Comparison of ENCODE assay signal across 12 cellular contexts in the genomic region with DNA sequence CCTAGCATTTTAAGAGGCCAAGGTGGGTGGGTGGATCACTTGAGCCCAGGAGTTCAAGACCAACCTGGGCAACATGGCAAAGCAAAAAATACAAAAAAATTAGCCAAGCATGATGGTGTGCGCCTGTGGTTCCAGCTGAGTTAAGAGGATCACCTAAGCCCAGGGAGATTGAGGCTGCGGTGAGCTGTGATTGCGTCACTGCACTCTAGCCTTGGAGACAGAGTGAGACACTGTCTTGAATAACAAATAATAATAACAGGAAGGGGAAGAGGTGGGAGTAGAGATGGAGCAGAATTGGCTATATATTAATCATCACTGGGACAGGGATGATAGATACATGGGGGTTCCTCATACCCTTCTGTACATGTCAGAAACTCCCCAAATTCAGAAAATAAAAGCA. TPM values are rescaled to one million over a fixed set of nuclear protein-coding genes. Genes with fewer than 3 reads are reported as not detected.
DNase-seq lines count a peak whose midpoint lies in the region; ATAC-seq lines count a peak whose summit lies in the region.
"Had no signal": no experiment of that assay in that cellular context is flagged by ENCODE, and none has a peak within 500 bp of the region (broad histone marks: within the 10 kb centered on the region; RNA-seq: fewer than 3 reads in every experiment).

No MANE protein-coding gene starts in this region.

- H3K9me3 Mint-ChIP-seq in CD4-positive, alpha-beta memory T cell: peaks cover 0 to 2% (median 0%) of the 10 kb centered on the region in 8 donors
- no peaks in the 10 kb centered on the region for H3K9me3 Mint-ChIP-seq in activated naive CD8-positive, alpha-beta T cell treated with anti-CD3 and anti-CD28 coated beads, Interleukin-2, amount 50 U/mL, for 24 hours

- H4K8ac ChIP-seq in mesenchymal stem cell (ENCODE audit: low read length): no peak overlapping the region

- H3K18ac ChIP-seq in mesenchymal stem cell (ENCODE audit: low read depth in 1 of 2, low read length in 2 of 2): no peak overlapping the region

- H3K27ac Mint-ChIP-seq in CD4-positive, alpha-beta memory T cell: peak overlapping the region; percentile 70 to 93 (median 89)
- peak overlapping the region; percentile 7 for H3K27ac Mint-ChIP-seq in activated naive CD8-positive, alpha-beta T cell treated with anti-CD3 and anti-CD28 coated beads, Interleukin-2, amount 50 U/mL, for 24 hours

- no peak overlapping the region for H3K27ac ChIP-seq in CD4-positive, alpha-beta memory T cell (ENCODE audit: low read depth, low read length)
- H3K27ac ChIP-seq in mesenchymal stem cell (ENCODE audit: low read length, poor library complexity, severe bottlenecking): no peak overlapping the region
- H3K27ac ChIP-seq: epithelial cell of prostate had no signal

- CTCF ChIA-PET in CD4-positive, alpha-beta memory T cell (lab: Charles Lee; ENCODE audit: partially characterized antibody): interaction anchor here (1.2 to 1.7 kb wide), 3 partner anchors 35 to 94 kb away, joined by 3 to 9 read pairs (median 5); a partner anchor contains a TSS

- H3K4me3 Mint-ChIP-seq in CD4-positive, alpha-beta memory T cell: no peak overlapping the region
- H3K4me3 Mint-ChIP-seq in activated naive CD8-positive, alpha-beta T cell treated with anti-CD3 and anti-CD28 coated beads, Interleukin-2, amount 50 U/mL, for 24 hours: no peak overlapping the region

- 98% methylated on average over 3 of the region's 3 CpGs for WGBS in mesenchymal stem cell

- peaks cover 20% of the 10 kb centered on the region for H3K36me3 ChIP-seq in CD4-positive, alpha-beta memory T cell (ENCODE audit: insufficient read depth, low read length)
- peaks cover 8 to 42% of the 10 kb centered on the region in 2 experiments for H3K36me3 ChIP-seq in mesenchymal stem cell (ENCODE audit: control insufficient read depth in 1 of 2, insufficient read depth in 2 of 2, low read depth in 1 of 2, low read length in 2 of 2)

- no peak overlapping the region for H4K91ac ChIP-seq in mesenchymal stem cell (ENCODE audit: low read length)

- peaks cover 19% of the 10 kb centered on the region for H3K79me1 ChIP-seq in mesenchymal stem cell (replicated peaks; ENCODE audit: low read length, poor library complexity, severe bottlenecking)

- H2BK12ac ChIP-seq in mesenchymal stem cell (ENCODE audit: low read length in 2 of 2): no peak overlapping the region

- no peaks in the 10 kb centered on the region for H3K27me3 Mint-ChIP-seq in CD4-positive, alpha-beta memory T cell
- no peaks in the 10 kb centered on the region for H3K27me3 Mint-ChIP-seq in activated naive CD8-positive, alpha-beta T cell treated with anti-CD3 and anti-CD28 coated beads, Interleukin-2, amount 50 U/mL, for 24 hours

- no peak overlapping the region for H3K9ac ChIP-seq in mesenchymal stem cell (ENCODE audit: low read length)

- H2AFZ ChIP-seq in mesenchymal stem cell (ENCODE audit: low read depth, low read length): no peak overlapping the region

- H3K23ac ChIP-seq in mesenchymal stem cell (ENCODE audit: low read length in 2 of 2): no peak overlapping the region

- H2BK120ac ChIP-seq in mesenchymal stem cell (ENCODE audit: low read depth, low read length): no peak overlapping the region

- H2BK15ac ChIP-seq in mesenchymal stem cell (ENCODE audit: low read depth, poor library complexity, severe bottlenecking): no peak overlapping the region

- peak; percentile 51 to 88 (median 60) for DNase-seq in CD4-positive, alpha-beta memory T cell
- DNase-seq in MV-4-11 (lab: John Stamatoyannopoulos, UW) (peak; percentile 55), mesenchymal stem cell (peak; percentile 48), medulla oblongata (ENCODE audit: extremely low spot score) (no peak), NCI-H128 (lab: John Stamatoyannopoulos, UW; ENCODE audit: unreplicated experiment) (no peak), DMS53 treated with DMSO at 0.1 percent for 48 hours (lab: John Stamatoyannopoulos, UW; ENCODE audit: unreplicated experiment) (no peak)
- DNase-seq in activated naive CD8-positive, alpha-beta T cell treated with anti-CD3 and anti-CD28 coated beads, Interleukin-2, amount 50 U/mL, for 24 hours: no peak
- DNase-seq: activated gamma-delta T cell treated with Interleukin-2 at 50 U/mL for 16 hours, DMS153, NCI-H446 had no signal

- POLR2A ChIA-PET in CD4-positive, alpha-beta memory T cell (lab: Charles Lee; ENCODE audit: partially characterized antibody): interaction anchor here (0.6 to 2.8 kb wide), 9 partner anchors 11 to 68 kb away, joined by 3 to 15 read pairs (median 4); a partner anchor contains a TSS

- H3K4me1 ChIP-seq in CD4-positive, alpha-beta memory T cell (ENCODE audit: insufficient read depth, low read length): peaks cover 9% of the 10 kb centered on the region
- H3K4me1 ChIP-seq in mesenchymal stem cell (ENCODE audit: control insufficient read depth, insufficient read depth, low read depth, low read length): peaks cover 3% of the 10 kb centered on the region

- no peaks in the 10 kb centered on the region for H3K27me3 ChIP-seq in CD4-positive, alpha-beta memory T cell (ENCODE audit: insufficient read depth, low read length)
- H3K27me3 ChIP-seq in mesenchymal stem cell (ENCODE audit: control insufficient read depth in 1 of 2, insufficient read depth in 1 of 2, low read length in 2 of 2): no peaks in the 10 kb centered on the region

- H3K4me1 Mint-ChIP-seq in CD4-positive, alpha-beta memory T cell: peaks cover 10 to 21% (median 14%) of the 10 kb centered on the region in 4 donors
- H3K4me1 Mint-ChIP-seq in activated naive CD8-positive, alpha-beta T cell treated with anti-CD3 and anti-CD28 coated beads, Interleukin-2, amount 50 U/mL, for 24 hours: peaks cover 21% of the 10 kb centered on the region

- H3K9me3 ChIP-seq in CD4-positive, alpha-beta memory T cell (ENCODE audit: control insufficient read depth in 1 of 2, low read length in 2 of 2): no peaks in the 10 kb centered on the region
- H3K9me3 ChIP-seq in mesenchymal stem cell (ENCODE audit: control insufficient read depth, low read length): no peaks in the 10 kb centered on the region

- H3K36me3 Mint-ChIP-seq in CD4-positive, alpha-beta memory T cell: peaks cover 19 to 54% of the 10 kb centered on the region in 2 donors
- peaks cover 39% of the 10 kb centered on the region for H3K36me3 Mint-ChIP-seq in activated naive CD8-positive, alpha-beta T cell treated with anti-CD3 and anti-CD28 coated beads, Interleukin-2, amount 50 U/mL, for 24 hours (ENCODE audit: low read depth)

- no peak overlapping the region for H3K4ac ChIP-seq in mesenchymal stem cell (ENCODE audit: low read depth in 1 of 2, low read length in 2 of 2)

- H3K4me3 ChIP-seq in CD4-positive, alpha-beta memory T cell (ENCODE audit: low read length in 2 of 2): no peak overlapping the region
- no peak overlapping the region for H3K4me3 ChIP-seq in mesenchymal stem cell (ENCODE audit: insufficient read depth in 1 of 2, low read depth in 1 of 2, low read length in 2 of 2)

- H3K14ac ChIP-seq in mesenchymal stem cell (ENCODE audit: low read length in 2 of 2): no peak overlapping the region

- H3K4me2 ChIP-seq in mesenchymal stem cell (ENCODE audit: low read length, poor library complexity, severe bottlenecking): no peak overlapping the region

- no peak overlapping the region for H2AK5ac ChIP-seq in mesenchymal stem cell (ENCODE audit: low read length, severe bottlenecking)

- intact Hi-C loops in CD4-positive, alpha-beta memory T cell (cut with micrococcal nuclease): no loop called here

- ATAC-seq in activated naive CD8-positive, alpha-beta T cell treated with anti-CD3 and anti-CD28 coated beads, Interleukin-2, amount 50 U/mL, for 24 hours: peak; percentile 80
- ATAC-seq in GM21367 (IDR thresholded peaks at IDR 0.05; ENCODE audit: unreplicated experiment): no peak

- no peak overlapping the region for H2BK5ac ChIP-seq in mesenchymal stem cell (ENCODE audit: low read depth, low read length, poor library complexity, severe bottlenecking)

RNA-seq across cellular contexts. Expression of a gene that starts 23.8 kb away (rescaled TPM):
- total RNA-seq in CD4-positive, alpha-beta memory T cell: 1 to 10 TPM; 2.4 to 2.5 TPM
- 1 to 10 TPM; 4.0 to 4.1 TPM for polyA plus RNA-seq in CD4-positive, alpha-beta memory T cell
- 4.5 TPM for polyA plus RNA-seq in mesenchymal stem cell (2013, experiment 1 of 2)
- 4.7 TPM for polyA plus RNA-seq in mesenchymal stem cell (2013, experiment 2 of 2)

RNA-seq across cellular contexts. Expression of a gene that starts 27.7 kb away (rescaled TPM):
- 10 to 100 TPM; 39.4 to 42.5 TPM for total RNA-seq in CD4-positive, alpha-beta memory T cell
- 10 to 100 TPM; 13.3 to 18.4 TPM for polyA plus RNA-seq in CD4-positive, alpha-beta memory T cell
- polyA plus RNA-seq in mesenchymal stem cell (2013, experiment 1 of 2): 13.9 TPM
- polyA plus RNA-seq in mesenchymal stem cell (2013, experiment 2 of 2): 13.7 TPM

RNA-seq across cellular contexts. Expression of a gene that starts 34.1 kb away (rescaled TPM):
- total RNA-seq in CD4-positive, alpha-beta memory T cell: 10 to 100 TPM; 85.0 to 86.8 TPM
- 100 to 1,000 TPM; 129 to 168 TPM for polyA plus RNA-seq in CD4-positive, alpha-beta memory T cell
- polyA plus RNA-seq in mesenchymal stem cell (2013, experiment 1 of 2): 265 TPM
- polyA plus RNA-seq in mesenchymal stem cell (2013, experiment 2 of 2): 272 TPM

Comparison
In these comparisons a context has a peak if more than half of its experiments do, and no peak if none do; other contexts are left out.
1. DNase-seq: peak in CD4-positive, alpha-beta memory T cell (5 of 5), MV-4-11 (single experiment) and mesenchymal stem cell (single experiment); none in activated naive CD8-positive, alpha-beta T cell treated with anti-CD3 and anti-CD28 coated beads, Interleukin-2, amount 50 U/mL, for 24 hours (single experiment), medulla oblongata (single experiment), NCI-H128 (single experiment) and DMS53 treated with DMSO at 0.1 percent for 48 hours (single experiment).